ENCODE assay signal across 30 cellular contexts in genomic region chr12:70408004-70408790, GRCh38.
"Had no signal": no experiment of that assay in that cellular context is flagged by ENCODE, and none has a peak within 500 bp of the region (broad histone marks: within the 10 kb centered on the region; RNA-seq: fewer than 3 reads in every experiment).

No MANE protein-coding gene starts in this region.

- H3K4me3 ChIP-seq: body of pancreas, coronary artery, esophagus muscularis mucosa, gastrocnemius medialis, heart left ventricle had no signal

- H3K27ac ChIP-seq: body of pancreas, coronary artery, esophagus muscularis mucosa, foreskin keratinocyte, gastrocnemius medialis, heart left ventricle, WERI-Rb-1 had no signal

- ATAC-seq: activated CD4-positive, CD25-positive, alpha-beta regulatory T cell treated with anti-CD3 and anti-CD28 coated beads, Interleukin-2, amount 50 U/mL, for 24 hours; activated CD8-positive, alpha-beta T cell treated with anti-CD3 and anti-CD28 coated beads for 36 hours; activated T-cell treated with anti-CD3 and anti-CD28 coated beads, Interleukin-2, amount 50 U/mL, for 4 hours; activated T-helper 17 cell treated with anti-CD3 and anti-CD28 coated beads, Interleukin-2, amount 50 U/mL, for 72 hours; body of pancreas; effector memory CD8-positive, alpha-beta T cell; foreskin keratinocyte; gastrocnemius medialis; heart left ventricle; T-helper 17 cell had no signal

- H3K36me3 ChIP-seq: esophagus muscularis mucosa, gastrocnemius medialis, WERI-Rb-1 had no signal

- H3K4me1 ChIP-seq: body of pancreas, esophagus muscularis mucosa, foreskin keratinocyte, gastrocnemius medialis, heart left ventricle had no signal

- H3K27me3 ChIP-seq: body of pancreas, esophagus muscularis mucosa, foreskin keratinocyte, gastrocnemius medialis, heart left ventricle had no signal

- DNase-seq: activated B cell treated with CpG ODN at 0.5 μM for 24 hours; activated CD4-positive, alpha-beta T cell treated with anti-CD3 and anti-CD28 coated beads for 48 hours; activated CD4-positive, alpha-beta T cell treated with anti-CD3 and anti-CD28 coated beads, Interleukin-2, amount 50 U/mL, for 1 hour; activated CD4-positive, alpha-beta T cell treated with anti-CD3 and anti-CD28 coated beads, Interleukin-2, amount 50 U/mL, for 48 hours; activated CD8-positive, alpha-beta memory T cell treated with anti-CD3 and anti-CD28 coated beads for 24 hours; activated CD8-positive, alpha-beta T cell treated with anti-CD3 and anti-CD28 coated beads for 36 hours; activated effector memory CD4-positive, alpha-beta T cell treated with Interleukin-2 at 50 U/mL for 16 hours; activated gamma-delta T cell treated with Interleukin-2 at 50 U/mL for 16 hours; activated naive CD4-positive, alpha-beta T cell treated with anti-CD3 and anti-CD28 coated beads, Interleukin-2, amount 50 U/mL, for 16 hours; activated naive CD4-positive, alpha-beta T cell treated with Interleukin-2 at 50 U/mL for 16 hours; activated T-cell treated with anti-CD3 and anti-CD28 coated beads, Interleukin-2, amount 50 U/mL, for 4 hours; aorta; body of pancreas; caudate nucleus; cerebellar nuclear complex; effector CD4-positive, alpha-beta T cell; effector memory CD8-positive, alpha-beta T cell; erythroblast; foreskin keratinocyte; gastrocnemius medialis; glutamatergic neuron; heart left ventricle; T-helper 1 cell; T-helper 17 cell; T1000; WERI-Rb-1 had no signal

- H3K9me3 ChIP-seq: body of pancreas, esophagus muscularis mucosa, gastrocnemius medialis, heart left ventricle had no signal
